16 cellular contexts compared by ENCODE assay signal in the genomic region with DNA sequence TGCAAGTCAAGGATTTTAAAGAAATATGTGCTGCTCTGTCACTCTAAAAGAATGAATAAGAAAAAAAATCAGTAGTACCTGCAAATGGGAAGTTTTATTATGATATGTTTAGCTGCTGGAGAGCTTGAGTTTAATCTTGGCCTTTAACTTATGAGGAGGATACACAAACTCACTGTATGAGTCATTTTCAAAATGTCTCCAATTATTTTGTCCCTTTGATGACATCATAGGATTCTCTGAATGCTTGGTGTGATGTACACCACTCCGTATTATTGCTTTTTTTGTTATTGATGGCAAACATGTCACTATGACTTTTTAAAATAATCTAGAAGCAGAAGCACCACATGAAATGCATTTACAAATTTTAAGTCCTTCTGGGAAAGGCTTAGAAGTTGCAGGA.
A peak's percentile ranks its signal among the peaks of the same experiment; 100 is the strongest.
DNase-seq lines count a peak whose midpoint lies in the region; ATAC-seq and TF ChIP-seq lines count a peak whose summit lies in the region.
"Had no signal": no experiment of that assay in that cellular context is flagged by ENCODE, and none has a peak within 500 bp of the region (broad histone marks: within the 10 kb centered on the region; RNA-seq: fewer than 3 reads in every experiment).

No MANE protein-coding gene starts in this region.

- H3K4me3 ChIP-seq in fibroblast of mammary gland (ENCODE audit: control insufficient read depth, low read depth, low read length) (no peak overlapping the region), coronary artery (no peak overlapping the region)

- H3K36me3 Mint-ChIP-seq in activated T-helper 17 cell treated with anti-CD3 and anti-CD28 coated beads, Interleukin-2, amount 50 U/mL, for 72 hours (ENCODE audit: low read depth): peaks cover 4% of the 10 kb centered on the region
- no peaks in the 10 kb centered on the region for H3K36me3 Mint-ChIP-seq in Calu3 (ENCODE audit: insufficient read depth, unreplicated experiment)

- no peak overlapping the region for H3K4me3 Mint-ChIP-seq in activated T-helper 17 cell treated with anti-CD3 and anti-CD28 coated beads, Interleukin-2, amount 50 U/mL, for 72 hours
- no peak overlapping the region for H3K4me3 Mint-ChIP-seq in Calu3 (ENCODE audit: low read depth, unreplicated experiment)
- H3K4me3 Mint-ChIP-seq: activated T-cell treated with anti-CD3 and anti-CD28 coated beads, Interleukin-2, amount 50 U/mL, for 4 hours had no signal

- no peak for TF ChIP-seq CTCF in fibroblast of mammary gland (conservative IDR thresholded peaks at IDR 0.05; ENCODE audit: control insufficient read depth, insufficient read depth, low read depth, low read length)
- no peak for TF ChIP-seq CTCF in coronary artery (IDR thresholded peaks at IDR 0.05)
- no peak for TF ChIP-seq CTCF in Calu3 (IDR thresholded peaks at IDR 0.05; ENCODE audit: unreplicated experiment)

- H3K4me1 Mint-ChIP-seq in activated T-helper 17 cell treated with anti-CD3 and anti-CD28 coated beads, Interleukin-2, amount 50 U/mL, for 72 hours: peaks cover 12% of the 10 kb centered on the region
- peaks cover 16% of the 10 kb centered on the region for H3K4me1 Mint-ChIP-seq in Calu3 (ENCODE audit: low read depth, unreplicated experiment)

- ATAC-seq in activated T-helper 17 cell treated with anti-CD3 and anti-CD28 coated beads, Interleukin-2, amount 50 U/mL, for 72 hours (replicated peaks): no peak
- ATAC-seq: activated T-cell treated with anti-CD3 and anti-CD28 coated beads, Interleukin-2, amount 50 U/mL, for 4 hours had no signal

- H3K27me3 Mint-ChIP-seq in activated T-helper 17 cell treated with anti-CD3 and anti-CD28 coated beads, Interleukin-2, amount 50 U/mL, for 72 hours: no peaks in the 10 kb centered on the region
- no peaks in the 10 kb centered on the region for H3K27me3 Mint-ChIP-seq in Calu3 (ENCODE audit: unreplicated experiment)

- peak; percentile 82 for DNase-seq in A172 (ENCODE audit: low spot score)
- peak; percentile 79 for DNase-seq in HCEC 1CT
- peak; percentile 77 for DNase-seq in fibroblast of mammary gland (ENCODE audit: low read depth)
- DNase-seq in NK-92 treated with Interleukin-12 subunit alpha and Interleukin-12 subunit beta, amount 100 ng/mL, for 24 hours (lab: John Stamatoyannopoulos, UW): no peak
- DNase-seq in activated CD4-positive, alpha-beta T cell treated with anti-CD3 and anti-CD28 coated beads, Interleukin-2, amount 50 U/mL, for 1 hour: no peak
- no peak for DNase-seq in coronary artery (ENCODE audit: low spot score)
- no peak for DNase-seq in Calu3
- DNase-seq: ACHN; activated CD4-positive, alpha-beta T cell treated with anti-CD3 and anti-CD28 coated beads for 4 hours; activated T-cell treated with anti-CD3 and anti-CD28 coated beads, Interleukin-2, amount 50 U/mL, for 4 hours; COR-L47; effector CD8-positive, alpha-beta T cell; NCI-H69; stimulated activated naive CD4-positive, alpha-beta T cell; T-helper 2 cell had no signal

- H3K27ac Mint-ChIP-seq in activated T-helper 17 cell treated with anti-CD3 and anti-CD28 coated beads, Interleukin-2, amount 50 U/mL, for 72 hours: peak overlapping the region; percentile 52
- no peak overlapping the region for H3K27ac Mint-ChIP-seq in Calu3 (ENCODE audit: unreplicated experiment)

- CTCF ChIA-PET in Calu3 (lab: Charles Lee): interaction anchor here (1.1 to 3.8 kb wide), 2 partner anchors 9 to 169 kb away, joined by 4 to 15 read pairs; no protein-coding TSS in a partner anchor

- intact Hi-C loops in Calu3 (cut with micrococcal nuclease; ENCODE audit: unreplicated experiment): no loop called here

- no peak overlapping the region for H3K27ac ChIP-seq in coronary artery

- BruUV-seq in Calu3 (replicated peaks; lab: Mats Ljungman, UMichigan): no TSS peak

- H3K9me3 Mint-ChIP-seq in activated T-helper 17 cell treated with anti-CD3 and anti-CD28 coated beads, Interleukin-2, amount 50 U/mL, for 72 hours: no peaks in the 10 kb centered on the region
- peaks cover 4% of the 10 kb centered on the region for H3K9me3 Mint-ChIP-seq in Calu3 (ENCODE audit: low read depth, unreplicated experiment)
- H3K9me3 Mint-ChIP-seq: activated T-cell treated with anti-CD3 and anti-CD28 coated beads, Interleukin-2, amount 50 U/mL, for 4 hours had no signal

Comparison
In these comparisons a context has a peak if more than half of its experiments do, and no peak if none do; other contexts are left out.
1. DNase-seq: peak in A172 (single experiment), HCEC 1CT (single experiment) and fibroblast of mammary gland (single experiment); none in NK-92 treated with Interleukin-12 subunit alpha and Interleukin-12 subunit beta, amount 100 ng/mL, for 24 hours (single experiment), activated CD4-positive, alpha-beta T cell treated with anti-CD3 and anti-CD28 coated beads, Interleukin-2, amount 50 U/mL, for 1 hour (single experiment), coronary artery (single experiment) and Calu3 (single experiment).